In genomic region chr1:243422362-243422761, GRCh38 we compare ENCODE assay signal across 13 cellular contexts.
DNase-seq lines count a peak whose midpoint lies in the region; ATAC-seq and TF ChIP-seq lines count a peak whose summit lies in the region.
"Had no signal": no experiment of that assay in that cellular context is flagged by ENCODE, and none has a peak within 500 bp of the region (broad histone marks: within the 10 kb centered on the region; RNA-seq: fewer than 3 reads in every experiment).

No MANE protein-coding gene starts in this region.

- H4K20me1 ChIP-seq in neural progenitor cell (ENCODE audit: low read depth) = no peaks in the 10 kb centered on the region

- H3K4me2 ChIP-seq in neural progenitor cell = peak overlapping the region; percentile 23

- peaks cover 15% of the 10 kb centered on the region for H3K36me3 Mint-ChIP-seq in T-helper 2 cell treated with Interferon-gamma antibody and Interleukin-4, amounts not matched to agents 5 μg/mL and 100 μg/mL, for 36 hours (ENCODE audit: low read depth)
- H3K36me3 Mint-ChIP-seq in HFFc6 (ENCODE audit: low read depth) = peaks cover 8% of the 10 kb centered on the region
- peaks cover 28% of the 10 kb centered on the region for H3K36me3 Mint-ChIP-seq in activated T-helper 17 cell treated with anti-CD3 and anti-CD28 coated beads, Interleukin-2, amount 50 U/mL, for 72 hours (ENCODE audit: low read depth)
- peaks cover 6% of the 10 kb centered on the region for H3K36me3 Mint-ChIP-seq in neural progenitor cell
- H3K36me3 Mint-ChIP-seq in mesothelial cell of epicardium = peaks cover 25% of the 10 kb centered on the region

- H3K4me3 Mint-ChIP-seq in T-helper 2 cell treated with Interferon-gamma antibody and Interleukin-4, amounts not matched to agents 5 μg/mL and 100 μg/mL, for 36 hours = peak overlapping the region; percentile 61
- H3K4me3 Mint-ChIP-seq in HFFc6 (no peak overlapping the region), neural progenitor cell (no peak overlapping the region), mesothelial cell of epicardium (no peak overlapping the region)
- H3K4me3 Mint-ChIP-seq in activated T-helper 17 cell treated with anti-CD3 and anti-CD28 coated beads, Interleukin-2, amount 50 U/mL, for 72 hours = peak overlapping the region; percentile 70
- H3K4me3 Mint-ChIP-seq: nephron had no signal

- H3F3A ChIP-seq in neural progenitor cell (ENCODE audit: low read depth) = no peaks in the 10 kb centered on the region

- ATAC-seq in activated T-helper 17 cell treated with anti-CD3 and anti-CD28 coated beads, Interleukin-2, amount 50 U/mL, for 72 hours (replicated peaks) = no peak

- no peaks in the 10 kb centered on the region for H3K9me3 ChIP-seq in neural progenitor cell (ENCODE audit: low read depth)
- H3K9me3 ChIP-seq: Caco-2, left ventricle myocardium inferior, testis had no signal

- H3K9me3 Mint-ChIP-seq in T-helper 2 cell treated with Interferon-gamma antibody and Interleukin-4, amounts not matched to agents 5 μg/mL and 100 μg/mL, for 36 hours = no peaks in the 10 kb centered on the region
- H3K9me3 Mint-ChIP-seq in HFFc6 = no peaks in the 10 kb centered on the region
- no peaks in the 10 kb centered on the region for H3K9me3 Mint-ChIP-seq in activated T-helper 17 cell treated with anti-CD3 and anti-CD28 coated beads, Interleukin-2, amount 50 U/mL, for 72 hours
- H3K9me3 Mint-ChIP-seq in neural progenitor cell = no peaks in the 10 kb centered on the region
- H3K9me3 Mint-ChIP-seq in mesothelial cell of epicardium = no peaks in the 10 kb centered on the region
- H3K9me3 Mint-ChIP-seq: nephron, T-cell had no signal

- H3K27me3 Mint-ChIP-seq in T-helper 2 cell treated with Interferon-gamma antibody and Interleukin-4, amounts not matched to agents 5 μg/mL and 100 μg/mL, for 36 hours (ENCODE audit: low read depth) = no peaks in the 10 kb centered on the region
- H3K27me3 Mint-ChIP-seq in HFFc6 (ENCODE audit: insufficient read depth) = no peaks in the 10 kb centered on the region
- H3K27me3 Mint-ChIP-seq in activated T-helper 17 cell treated with anti-CD3 and anti-CD28 coated beads, Interleukin-2, amount 50 U/mL, for 72 hours = no peaks in the 10 kb centered on the region
- H3K27me3 Mint-ChIP-seq in neural progenitor cell (ENCODE audit: insufficient read depth, low read depth) = no peaks in the 10 kb centered on the region
- H3K27me3 Mint-ChIP-seq in mesothelial cell of epicardium (ENCODE audit: low read depth) = no peaks in the 10 kb centered on the region
- H3K27me3 Mint-ChIP-seq: T-cell had no signal

- H3K9ac ChIP-seq in neural progenitor cell = no peak overlapping the region

- H3K4me1 ChIP-seq in neural progenitor cell = peaks cover 11% of the 10 kb centered on the region
- H3K4me1 ChIP-seq: Caco-2 had no signal

- H3K36me3 ChIP-seq in neural progenitor cell = no peaks in the 10 kb centered on the region

- peaks cover 29% of the 10 kb centered on the region for H3K4me1 Mint-ChIP-seq in T-helper 2 cell treated with Interferon-gamma antibody and Interleukin-4, amounts not matched to agents 5 μg/mL and 100 μg/mL, for 36 hours (ENCODE audit: low read depth)
- H3K4me1 Mint-ChIP-seq in HFFc6 (ENCODE audit: low read depth) = no peaks in the 10 kb centered on the region; the same call in 1 of the 2 replicates
- peaks cover 8% of the 10 kb centered on the region for H3K4me1 Mint-ChIP-seq in activated T-helper 17 cell treated with anti-CD3 and anti-CD28 coated beads, Interleukin-2, amount 50 U/mL, for 72 hours
- peaks cover 13% of the 10 kb centered on the region for H3K4me1 Mint-ChIP-seq in neural progenitor cell
- H3K4me1 Mint-ChIP-seq in mesothelial cell of epicardium = peaks cover 14% of the 10 kb centered on the region

- peak overlapping the region; percentile 80 for H3K27ac Mint-ChIP-seq in T-helper 2 cell treated with Interferon-gamma antibody and Interleukin-4, amounts not matched to agents 5 μg/mL and 100 μg/mL, for 36 hours
- H3K27ac Mint-ChIP-seq in HFFc6 = peak overlapping the region; percentile 55; the same call in 1 of the 2 replicates
- no peak overlapping the region for H3K27ac Mint-ChIP-seq in activated T-helper 17 cell treated with anti-CD3 and anti-CD28 coated beads, Interleukin-2, amount 50 U/mL, for 72 hours
- H3K27ac Mint-ChIP-seq in neural progenitor cell = no peak overlapping the region
- H3K27ac Mint-ChIP-seq in mesothelial cell of epicardium = no peak overlapping the region
- H3K27ac Mint-ChIP-seq: nephron had no signal

- no peak overlapping the region for H3K4me3 ChIP-seq in neural progenitor cell
- H3K4me3 ChIP-seq: left ventricle myocardium inferior had no signal

- H3K27me3 ChIP-seq in neural progenitor cell = no peaks in the 10 kb centered on the region
- H3K27me3 ChIP-seq: testis had no signal

- no peaks in the 10 kb centered on the region for H3K79me2 ChIP-seq in neural progenitor cell (ENCODE audit: low read depth)

- H2AFZ ChIP-seq in neural progenitor cell (replicated peaks) = no peak overlapping the region

- TF ChIP-seq CTCF in HFFc6 (IDR thresholded peaks at IDR 0.05) = no peak
- no peak for TF ChIP-seq CTCF in neural progenitor cell (IDR thresholded peaks at IDR 0.05)
- TF ChIP-seq CTCF in mesothelial cell of epicardium (IDR thresholded peaks at IDR 0.05; ENCODE audit: unreplicated experiment) = no peak

- DNase-seq in T-helper 2 cell treated with Interferon-gamma antibody and Interleukin-4, amounts not matched to agents 5 μg/mL and 100 μg/mL, for 36 hours (ENCODE audit: low spot score) = no peak
- no peak for DNase-seq in T-helper 2 cell
- DNase-seq in HFFc6 = no peak
- no peak for DNase-seq in neural progenitor cell (ENCODE audit: low spot score)
- no peak for DNase-seq in amniotic stem cell (lab: John Stamatoyannopoulos, UW)
- no peak for DNase-seq in mesothelial cell of epicardium (ENCODE audit: low spot score in 2 of 2, unreplicated experiment in 2 of 2)
- no peak for DNase-seq in activated naive CD4-positive, alpha-beta T cell treated with anti-CD3 and anti-CD28 coated beads, Interleukin-2, amount 50 U/mL, for 16 hours
- DNase-seq: Caco-2, left ventricle myocardium inferior had no signal

- H3K27ac ChIP-seq in neural progenitor cell = no peak overlapping the region
- H3K27ac ChIP-seq: left ventricle myocardium inferior had no signal

Comparison
In these comparisons a context has a peak if more than half of its experiments do, and no peak if none do; other contexts are left out.
1. H3K27ac Mint-ChIP-seq: peak in T-helper 2 cell treated with Interferon-gamma antibody and Interleukin-4, amounts not matched to agents 5 μg/mL and 100 μg/mL, for 36 hours (single experiment) and HFFc6 (single experiment); none in activated T-helper 17 cell treated with anti-CD3 and anti-CD28 coated beads, Interleukin-2, amount 50 U/mL, for 72 hours (single experiment), neural progenitor cell (single experiment) and mesothelial cell of epicardium (single experiment).
2. H3K4me3 Mint-ChIP-seq: peak in T-helper 2 cell treated with Interferon-gamma antibody and Interleukin-4, amounts not matched to agents 5 μg/mL and 100 μg/mL, for 36 hours (single experiment) and activated T-helper 17 cell treated with anti-CD3 and anti-CD28 coated beads, Interleukin-2, amount 50 U/mL, for 72 hours (single experiment); none in HFFc6 (single experiment), neural progenitor cell (single experiment) and mesothelial cell of epicardium (single experiment).